In the genomic region with DNA sequence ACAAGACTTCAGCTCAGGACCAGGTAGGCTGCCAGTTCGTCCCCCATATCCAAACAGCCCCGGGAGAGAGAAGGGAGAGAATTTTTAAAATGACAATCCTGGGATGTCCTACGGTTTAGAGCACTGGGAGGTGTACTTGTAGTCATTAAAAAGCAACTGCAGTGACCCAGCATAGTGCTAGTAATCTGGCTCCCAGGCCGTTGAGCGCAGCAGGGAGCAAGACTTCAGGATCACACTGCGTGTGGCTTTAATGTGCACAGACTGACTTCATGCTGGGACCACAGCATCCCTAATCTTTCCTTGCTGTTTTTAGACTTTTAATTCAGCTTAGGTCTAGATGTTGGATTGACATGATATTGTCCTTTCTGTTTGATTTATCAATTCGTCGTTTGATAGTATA, we compare ENCODE assay signal across 10 cellular contexts.
"Had no signal": no experiment of that assay in that cellular context is flagged by ENCODE, and none has a peak within 500 bp of the region (broad histone marks: within the 10 kb centered on the region; RNA-seq: fewer than 3 reads in every experiment).

No MANE protein-coding gene starts in this region.

- H3K9me3 ChIP-seq: pancreas had no signal

- H3K4me3 ChIP-seq: esophagus muscularis mucosa, left lung, pancreas, tibial nerve had no signal

- H3K4me1 ChIP-seq: left lung, pancreas had no signal

- ATAC-seq: left lung; pancreas; stimulated activated memory B cell treated with anti-CD40 and anti-IgM and Interleukin-4, amounts not matched to agents 10 μg/mL and 1 μg/mL and 100 μg/mL, for 72 hours had no signal

- H3K27ac ChIP-seq: esophagus muscularis mucosa, left lung, pancreas, tibial nerve had no signal

- H3K36me3 ChIP-seq: pancreas, tibial nerve had no signal

- DNase-seq: activated CD4-positive, alpha-beta T cell treated with anti-CD3 and anti-CD28 coated beads for 4 hours; activated naive CD4-positive, alpha-beta T cell treated with Interleukin-2 at 50 U/mL for 16 hours; central memory CD4-positive, alpha-beta T cell; left lung; pancreas; retina; T-helper 9 cell had no signal

- FAIRE-seq: pancreas had no signal

- H3K27me3 ChIP-seq: esophagus muscularis mucosa, left lung, pancreas, tibial nerve had no signal
